In the genomic region with DNA sequence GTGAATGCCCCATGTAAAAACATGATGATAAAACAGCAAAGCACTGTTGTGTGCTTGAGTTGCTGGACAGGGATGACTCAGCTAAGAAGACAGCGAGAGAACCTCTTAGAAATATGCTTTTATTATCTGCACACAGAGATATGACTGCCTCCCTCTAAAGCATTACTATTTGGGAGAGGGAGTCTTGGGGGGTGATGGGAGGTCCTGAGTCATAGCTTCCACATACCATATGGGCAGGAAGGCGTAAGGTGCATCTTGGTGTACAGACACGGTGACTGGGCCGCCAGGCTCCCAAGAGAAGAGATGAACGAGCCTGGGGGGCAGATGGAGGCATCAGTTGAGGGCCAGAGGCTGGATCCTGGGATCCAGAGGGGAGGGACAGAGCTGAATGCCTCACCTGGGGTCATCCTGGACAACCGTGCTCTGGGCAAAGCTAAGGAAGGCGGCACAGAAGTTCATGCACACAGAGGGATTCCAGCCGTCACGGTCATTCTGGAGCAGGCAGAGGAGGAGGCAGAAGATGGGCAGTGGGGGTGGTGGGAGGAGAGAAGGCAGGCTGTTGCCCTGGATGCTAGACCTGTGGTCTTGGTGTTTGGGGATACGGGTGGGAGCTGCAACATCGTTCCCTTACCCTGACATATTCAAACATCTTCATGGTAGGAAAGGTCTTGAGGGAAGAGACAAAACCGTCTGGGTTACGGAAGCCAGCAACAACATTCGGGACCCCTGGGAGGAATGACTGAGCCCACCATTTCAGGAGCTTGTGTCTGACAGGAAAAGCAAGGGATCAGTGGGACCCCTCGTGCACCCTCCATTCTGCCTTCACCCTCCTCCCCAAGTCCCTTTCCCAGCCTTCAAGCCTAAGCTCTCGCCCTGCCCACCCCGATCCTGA, we compare ENCODE assay signal across 9 cellular contexts. TPM values are rescaled to one million over a fixed set of nuclear protein-coding genes. Genes with fewer than 3 reads are reported as not detected.
DNase-seq lines count a peak whose midpoint lies in the region; ATAC-seq, FAIRE-seq and TF ChIP-seq lines count a peak whose summit lies in the region.
"Had no signal": no experiment of that assay in that cellular context is flagged by ENCODE, and none has a peak within 500 bp of the region (broad histone marks: within the 10 kb centered on the region; RNA-seq: fewer than 3 reads in every experiment).

No MANE protein-coding gene starts in this region.

- peak overlapping the region; percentile 99 for H3K27ac Mint-ChIP-seq in activated naive CD8-positive, alpha-beta T cell treated with anti-CD3 and anti-CD28 coated beads, Interleukin-2, amount 50 U/mL, for 24 hours
- peak overlapping the region; percentile 100 for H3K27ac Mint-ChIP-seq in memory B cell

- no peaks in the 10 kb centered on the region for H3K9me3 Mint-ChIP-seq in activated naive CD8-positive, alpha-beta T cell treated with anti-CD3 and anti-CD28 coated beads, Interleukin-2, amount 50 U/mL, for 24 hours
- no peaks in the 10 kb centered on the region for H3K9me3 Mint-ChIP-seq in memory B cell

- peaks cover 27% of the 10 kb centered on the region for H3K36me3 Mint-ChIP-seq in activated naive CD8-positive, alpha-beta T cell treated with anti-CD3 and anti-CD28 coated beads, Interleukin-2, amount 50 U/mL, for 24 hours (ENCODE audit: low read depth)
- H3K36me3 Mint-ChIP-seq in memory B cell: peaks cover 28% of the 10 kb centered on the region

- peak overlapping the region; percentile 87 for H3K4me3 Mint-ChIP-seq in activated naive CD8-positive, alpha-beta T cell treated with anti-CD3 and anti-CD28 coated beads, Interleukin-2, amount 50 U/mL, for 24 hours
- peak overlapping the region; percentile 98 for H3K4me3 Mint-ChIP-seq in memory B cell

- intact Hi-C loops in mucosa of descending colon (cut with DNase I, micrococcal nuclease): no loop called here

- FAIRE-seq in GM12892 (lab: Jason Lieb, UNC): no peak

- H3K79me2 ChIP-seq in MM.1S (ENCODE audit: low read length): peaks cover 25% of the 10 kb centered on the region

- H3K27me3 ChIP-seq in MM.1S (replicated peaks; ENCODE audit: insufficient read depth, low read length): no peaks in the 10 kb centered on the region

- H3K9ac ChIP-seq in MM.1S (ENCODE audit: low read length): no peak overlapping the region

- H3K27me3 Mint-ChIP-seq in activated naive CD8-positive, alpha-beta T cell treated with anti-CD3 and anti-CD28 coated beads, Interleukin-2, amount 50 U/mL, for 24 hours: peaks cover 4% of the 10 kb centered on the region
- no peaks in the 10 kb centered on the region for H3K27me3 Mint-ChIP-seq in memory B cell

- no peaks in the 10 kb centered on the region for H4K20me1 ChIP-seq in MM.1S (ENCODE audit: insufficient read depth, low read length)

- no peak for DNase-seq in GM12892 (ENCODE audit: insufficient read length)
- DNase-seq in activated naive CD8-positive, alpha-beta T cell treated with anti-CD3 and anti-CD28 coated beads, Interleukin-2, amount 50 U/mL, for 24 hours: no peak
- DNase-seq in memory B cell (ENCODE audit: low spot score in 2 of 2): no peak
- no peak for DNase-seq in MM.1S
- DNase-seq in mucosa of descending colon: no peak
- DNase-seq: NCI-H526 treated with DMSO at 0.1 percent for 48 hours had no signal

- ATAC-seq in activated naive CD8-positive, alpha-beta T cell treated with anti-CD3 and anti-CD28 coated beads, Interleukin-2, amount 50 U/mL, for 24 hours: no peak
- ATAC-seq in memory B cell (ENCODE audit: low read depth) (no peak), HG02938 (IDR thresholded peaks at IDR 0.05; ENCODE audit: unreplicated experiment) (no peak), GM21423 (IDR thresholded peaks at IDR 0.05; ENCODE audit: unreplicated experiment) (no peak), mucosa of descending colon (no peak)

- peak; percentile 12 for TF ChIP-seq POLR2A in GM12892 (IDR thresholded peaks at IDR 0.05; ENCODE audit: low read depth, low read length)

- H3K27ac ChIP-seq in 22Rv1 (peak overlapping the region; percentile 94), MM.1S (ENCODE audit: low read length) (no peak overlapping the region)

- peaks cover 46% of the 10 kb centered on the region for H3K4me1 Mint-ChIP-seq in activated naive CD8-positive, alpha-beta T cell treated with anti-CD3 and anti-CD28 coated beads, Interleukin-2, amount 50 U/mL, for 24 hours
- peaks cover 30% of the 10 kb centered on the region for H3K4me1 Mint-ChIP-seq in memory B cell

- no peak overlapping the region for H2AFZ ChIP-seq in MM.1S (ENCODE audit: low read length)

- H3K9me2 ChIP-seq in MM.1S (replicated peaks; ENCODE audit: insufficient read depth, low read length): no peaks in the 10 kb centered on the region

- H3K4me1 ChIP-seq in MM.1S (ENCODE audit: low read length) (peaks cover 6% of the 10 kb centered on the region; the same call in 1 of the 2 replicates), mucosa of descending colon (ENCODE audit: low read depth) (peaks cover 17% of the 10 kb centered on the region)

- H3K9me3 ChIP-seq in MM.1S (replicated peaks; ENCODE audit: insufficient read depth, low read length): no peaks in the 10 kb centered on the region
- no peaks in the 10 kb centered on the region for H3K9me3 ChIP-seq in mucosa of descending colon

- H3K36me3 ChIP-seq in MM.1S (replicated peaks; ENCODE audit: insufficient read depth, low read length) (no peaks in the 10 kb centered on the region), mucosa of descending colon (ENCODE audit: low read depth) (peaks cover 2% of the 10 kb centered on the region)

- TF ChIP-seq CTCF in 22Rv1 (IDR thresholded peaks at IDR 0.05): no peak
- no peak for TF ChIP-seq CTCF in MM.1S (IDR thresholded peaks at IDR 0.05; ENCODE audit: low read length)
- no peak for TF ChIP-seq CTCF in mucosa of descending colon (IDR thresholded peaks at IDR 0.05)

- no peak overlapping the region for H3K4me3 ChIP-seq in MM.1S (ENCODE audit: low read length)
- H3K4me3 ChIP-seq in mucosa of descending colon: no peak overlapping the region

- H3F3A ChIP-seq in MM.1S (ENCODE audit: insufficient read depth, low read length): peaks cover 11% of the 10 kb centered on the region

- no peak overlapping the region for H3K4me2 ChIP-seq in MM.1S (ENCODE audit: low read depth, low read length)

RNA-seq across cellular contexts. Expression of gene DXO, which starts 2.0 kb away (rescaled TPM):
- 14.0 TPM for polyA plus RNA-seq in GM12892 (2012; ENCODE audit: missing spikeins)
- total RNA-seq in mucosa of descending colon: 10 to 100 TPM; 12.4 to 18.1 (median 15.8) TPM

RNA-seq across cellular contexts. Expression of gene SKIC2, which starts 11.0 kb away (rescaled TPM):
- 44.8 TPM for polyA plus RNA-seq in GM12892 (2012; ENCODE audit: missing spikeins)
- 10 to 100 TPM; 58.6 to 87.2 (median 81.2) TPM for total RNA-seq in mucosa of descending colon

RNA-seq across cellular contexts. Expression of gene NELFE, which starts 11.2 kb away (rescaled TPM):
- 51.4 TPM for polyA plus RNA-seq in GM12892 (2012; ENCODE audit: missing spikeins)
- 10 to 100 TPM; 44.9 to 52.4 (median 51.8) TPM for total RNA-seq in mucosa of descending colon

RNA-seq across cellular contexts. Expression of gene C4A, which starts 11.9 kb away (rescaled TPM):
- 1.8 TPM for polyA plus RNA-seq in GM12892 (2012; ENCODE audit: missing spikeins)
- total RNA-seq in mucosa of descending colon: 100 to 1,000 TPM in 1 of 3 donors, 10 to 100 TPM in 2; 10.2 to 203 (median 56.0) TPM

RNA-seq across cellular contexts. Expression of gene CFB, which starts 24.1 kb away (rescaled TPM):
- polyA plus RNA-seq in GM12892 (2012; ENCODE audit: missing spikeins): 1.4 TPM
- total RNA-seq in mucosa of descending colon: 100 to 1,000 TPM in 1 of 3 donors, 10 to 100 TPM in 2; 34.5 to 178 (median 40.4) TPM
